8 cellular contexts compared by ENCODE assay signal in genomic region chr14:75654127-75654732, GRCh38. TPM values are rescaled to one million over a fixed set of nuclear protein-coding genes. Genes with fewer than 3 reads are reported as not detected.
A peak's percentile ranks its signal among the peaks of the same experiment; 100 is the strongest.
DNase-seq lines count a peak whose midpoint lies in the region; ATAC-seq and TF ChIP-seq lines count a peak whose summit lies in the region.

No MANE protein-coding gene starts in this region.

- H3K4me1 Mint-ChIP-seq in CD8-positive, alpha-beta memory T cell: peaks cover 6 to 24% (median 14%) of the 10 kb centered on the region in 3 donors

- no peaks in the 10 kb centered on the region for H4K20me1 ChIP-seq in smooth muscle cell (ENCODE audit: low read depth)

- peak; percentile 62 for ATAC-seq in GM21423 (IDR thresholded peaks at IDR 0.05; ENCODE audit: unreplicated experiment)
- no peak for ATAC-seq in GM19467 (IDR thresholded peaks at IDR 0.05; ENCODE audit: unreplicated experiment)

- H3K9me3 ChIP-seq in CD8-positive, alpha-beta memory T cell (ENCODE audit: low read length): no peaks in the 10 kb centered on the region
- no peaks in the 10 kb centered on the region for H3K9me3 ChIP-seq in smooth muscle cell (replicated peaks; ENCODE audit: low read depth)

- H3F3A ChIP-seq in smooth muscle cell (ENCODE audit: low read depth): no peaks in the 10 kb centered on the region

- H3K36me3 ChIP-seq in CD8-positive, alpha-beta memory T cell (ENCODE audit: insufficient read depth, low read length): peaks cover 24% of the 10 kb centered on the region
- peaks cover 7% of the 10 kb centered on the region for H3K36me3 ChIP-seq in smooth muscle cell (ENCODE audit: low read depth)

- peaks cover 18 to 81% (median 30%) of the 10 kb centered on the region in 3 donors for H3K36me3 Mint-ChIP-seq in CD8-positive, alpha-beta memory T cell

- peak; percentile 67 to 84 (median 71) for DNase-seq in CD8-positive, alpha-beta memory T cell
- DNase-seq in NCI-H1092 (lab: John Stamatoyannopoulos, UW): peak; percentile 35
- DNase-seq in T-helper 22 cell (ENCODE audit: low read depth): peak; percentile 46
- DNase-seq in anterior cingulate cortex (lab: John Stamatoyannopoulos, UW): peak in 55 of 58 donors; percentile 4 to 88 (median 54)
- peak; percentile 64 for DNase-seq in hepatic stellate cell (ENCODE audit: low spot score)
- peak; percentile 39 for DNase-seq in smooth muscle cell (lab: John Stamatoyannopoulos, UW; ENCODE audit: unreplicated experiment)

- no peaks in the 10 kb centered on the region for H3K79me2 ChIP-seq in smooth muscle cell (ENCODE audit: low read depth)

- no peaks in the 10 kb centered on the region for H3K27me3 ChIP-seq in CD8-positive, alpha-beta memory T cell (ENCODE audit: insufficient read depth, low read length, poor library complexity, severe bottlenecking)
- no peaks in the 10 kb centered on the region for H3K27me3 ChIP-seq in smooth muscle cell (ENCODE audit: low read depth)

- H3K4me3 Mint-ChIP-seq in CD8-positive, alpha-beta memory T cell: no peak overlapping the region

- no peak overlapping the region for H2AFZ ChIP-seq in smooth muscle cell (ENCODE audit: low read depth)

- CTCF ChIA-PET in CD8-positive, alpha-beta memory T cell (lab: Charles Lee): interaction anchor here (0.7 to 12.0 kb wide), 16 partner anchors 8 to 333 kb away, joined by 3 to 178 read pairs (median 4); partner anchors contain the start of gene FLVCR2

- H3K27ac ChIP-seq in CD8-positive, alpha-beta memory T cell (ENCODE audit: low read depth, low read length): no peak overlapping the region
- no peak overlapping the region for H3K27ac ChIP-seq in smooth muscle cell (ENCODE audit: low read depth)

- no peaks in the 10 kb centered on the region for H3K9me3 Mint-ChIP-seq in CD8-positive, alpha-beta memory T cell

- POLR2A ChIA-PET in CD8-positive, alpha-beta memory T cell (lab: Charles Lee): interaction anchor here (1.8 kb wide), 1 partner anchor 77 kb away, joined by 8 read pairs; no protein-coding TSS in a partner anchor

- TF ChIP-seq CTCF in smooth muscle cell (IDR thresholded peaks at IDR 0.05; ENCODE audit: borderline replicate concordance, insufficient read depth, poor library complexity, severe bottlenecking): peak; percentile 90

- H3K4me3 ChIP-seq in CD8-positive, alpha-beta memory T cell (ENCODE audit: low read length): no peak overlapping the region
- H3K4me3 ChIP-seq in smooth muscle cell: no peak overlapping the region

- no peaks in the 10 kb centered on the region for H3K27me3 Mint-ChIP-seq in CD8-positive, alpha-beta memory T cell

- WGBS in smooth muscle cell (ENCODE audit: low lambda C conversion rate): 16% methylated on average over 4 of the region's 4 CpGs

- H3K4me1 ChIP-seq in CD8-positive, alpha-beta memory T cell (ENCODE audit: insufficient read depth, low read length): no peaks in the 10 kb centered on the region
- H3K4me1 ChIP-seq in smooth muscle cell (ENCODE audit: low read depth): no peaks in the 10 kb centered on the region

- H3K9ac ChIP-seq in smooth muscle cell (ENCODE audit: low read depth): no peak overlapping the region

- peak overlapping the region in 3 of 8 donors; percentile 27 to 38 (median 35) for H3K27ac Mint-ChIP-seq in CD8-positive, alpha-beta memory T cell

- no peak overlapping the region for H3K4me2 ChIP-seq in smooth muscle cell

RNA-seq across cellular contexts. Expression of gene ERG28, which starts 6.4 kb away (rescaled TPM):
- total RNA-seq in CD8-positive, alpha-beta memory T cell: 10 to 100 TPM; 18.5 to 18.8 TPM
- 31.4 TPM for polyA plus RNA-seq in CD8-positive, alpha-beta memory T cell
- total RNA-seq in smooth muscle cell: 34.6 and 35.0 TPM in 2 replicates
- 44.9 and 45.2 TPM in 2 replicates for polyA plus RNA-seq in smooth muscle cell

RNA-seq across cellular contexts. Expression of gene TTLL5, which starts 6.8 kb away (rescaled TPM):
- total RNA-seq in CD8-positive, alpha-beta memory T cell: 10 to 100 TPM; 33.7 to 35.1 TPM
- polyA plus RNA-seq in CD8-positive, alpha-beta memory T cell: 12.5 TPM
- 28.4 and 38.0 TPM in 2 replicates for total RNA-seq in smooth muscle cell
- polyA plus RNA-seq in smooth muscle cell: 12.6 and 16.2 TPM in 2 replicates
